In the genomic region with DNA sequence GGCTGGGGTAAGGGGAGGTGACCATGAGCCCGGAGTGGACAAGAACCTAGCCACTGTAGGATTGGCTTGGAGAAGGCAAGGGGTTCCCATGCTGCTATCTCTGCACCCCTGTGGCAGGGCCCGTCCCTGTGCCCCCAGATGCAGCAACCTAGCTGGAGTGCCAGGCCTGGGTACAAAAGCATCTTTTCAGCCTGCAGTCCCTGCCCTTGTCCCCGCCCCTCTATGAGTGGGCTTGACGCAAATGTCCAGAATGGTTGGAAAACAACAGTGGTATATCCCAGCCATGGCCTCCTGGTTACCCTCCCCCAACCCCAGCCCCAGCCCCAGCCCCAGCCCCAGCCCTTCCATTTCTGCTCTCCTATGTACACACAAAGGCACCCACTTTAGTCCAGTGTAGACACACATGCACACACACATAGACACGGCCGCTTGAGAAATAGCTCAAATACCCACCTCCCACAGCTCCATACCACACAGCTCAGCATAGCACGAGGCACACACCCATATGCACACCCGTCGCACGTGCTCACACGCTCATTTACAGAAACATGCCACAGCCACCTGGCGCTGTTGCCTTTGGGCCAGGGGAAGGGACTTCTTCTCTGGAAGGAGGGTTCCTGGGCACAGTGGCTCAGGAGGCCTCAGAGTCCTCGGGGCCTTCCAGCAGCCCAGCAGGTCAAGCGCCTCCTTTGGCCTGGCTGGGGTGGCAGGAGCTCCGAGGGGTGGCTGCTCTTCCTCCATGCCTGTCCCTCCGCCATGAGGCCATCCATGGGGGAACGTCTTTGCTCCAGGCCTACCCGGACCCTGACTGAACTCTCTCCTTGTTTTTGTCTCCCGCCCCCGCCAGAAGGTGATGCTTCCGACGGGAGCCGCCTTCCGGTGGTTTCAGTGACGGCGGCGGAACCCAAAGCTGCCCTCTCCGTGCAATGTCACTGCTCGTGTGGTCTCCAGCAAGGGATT, we compare ENCODE assay signal across 13 cellular contexts. TPM values are rescaled to one million over a fixed set of nuclear protein-coding genes. Genes with fewer than 3 reads are reported as not detected.
A peak's percentile ranks its signal among the peaks of the same experiment; 100 is the strongest.
DNase-seq lines count a peak whose midpoint lies in the region; ATAC-seq lines count a peak whose summit lies in the region.
"Had no signal": no experiment of that assay in that cellular context is flagged by ENCODE, and none has a peak within 500 bp of the region (broad histone marks: within the 10 kb centered on the region; RNA-seq: fewer than 3 reads in every experiment).

No MANE protein-coding gene starts in this region.

- H3K27me3 Mint-ChIP-seq in naive B cell, result no peaks in the 10 kb centered on the region
- H3K27me3 Mint-ChIP-seq in stimulated activated memory B cell treated with anti-CD40 and anti-IgM and Interleukin-4, amounts not matched to agents 10 μg/mL and 1 μg/mL and 100 μg/mL, for 72 hours, result no peaks in the 10 kb centered on the region
- H3K27me3 Mint-ChIP-seq in T-helper 2 cell treated with Interferon-gamma antibody and Interleukin-4, amounts not matched to agents 5 μg/mL and 100 μg/mL, for 36 hours (ENCODE audit: low read depth), result peaks cover 8% of the 10 kb centered on the region

- peaks cover 6 to 41% of the 10 kb centered on the region in 2 donors for H3K36me3 Mint-ChIP-seq in naive B cell
- peaks cover 56% of the 10 kb centered on the region for H3K36me3 Mint-ChIP-seq in stimulated activated memory B cell treated with anti-CD40 and anti-IgM and Interleukin-4, amounts not matched to agents 10 μg/mL and 1 μg/mL and 100 μg/mL, for 72 hours
- H3K36me3 Mint-ChIP-seq in T-helper 2 cell treated with Interferon-gamma antibody and Interleukin-4, amounts not matched to agents 5 μg/mL and 100 μg/mL, for 36 hours (ENCODE audit: low read depth), result no peaks in the 10 kb centered on the region
- H3K36me3 Mint-ChIP-seq: activated naive CD4-positive, alpha-beta T cell treated with anti-CD3 and anti-CD28 coated beads, Interleukin-2, amount 50 U/mL, for 72 hours had no signal

- peak overlapping the region; percentile 99 for H3K27ac ChIP-seq in cingulate gyrus (ENCODE audit: low read depth, low read length)

- H3K9me3 Mint-ChIP-seq in naive B cell, result no peaks in the 10 kb centered on the region
- H3K9me3 Mint-ChIP-seq in stimulated activated memory B cell treated with anti-CD40 and anti-IgM and Interleukin-4, amounts not matched to agents 10 μg/mL and 1 μg/mL and 100 μg/mL, for 72 hours, result no peaks in the 10 kb centered on the region
- no peaks in the 10 kb centered on the region for H3K9me3 Mint-ChIP-seq in T-helper 2 cell treated with Interferon-gamma antibody and Interleukin-4, amounts not matched to agents 5 μg/mL and 100 μg/mL, for 36 hours
- H3K9me3 Mint-ChIP-seq: activated naive CD4-positive, alpha-beta T cell treated with anti-CD3 and anti-CD28 coated beads, Interleukin-2, amount 50 U/mL, for 72 hours had no signal

- H3K4me1 Mint-ChIP-seq in naive B cell, result peaks cover 51 to 67% (median 62%) of the 10 kb centered on the region in 3 donors
- H3K4me1 Mint-ChIP-seq in stimulated activated memory B cell treated with anti-CD40 and anti-IgM and Interleukin-4, amounts not matched to agents 10 μg/mL and 1 μg/mL and 100 μg/mL, for 72 hours, result peaks cover 76% of the 10 kb centered on the region
- H3K4me1 Mint-ChIP-seq in T-helper 2 cell treated with Interferon-gamma antibody and Interleukin-4, amounts not matched to agents 5 μg/mL and 100 μg/mL, for 36 hours (ENCODE audit: low read depth), result peaks cover 2% of the 10 kb centered on the region

- peak overlapping the region in 4 of 6 donors; percentile 15 to 87 (median 61) for H3K27ac Mint-ChIP-seq in naive B cell
- peak overlapping the region; percentile 83 for H3K27ac Mint-ChIP-seq in stimulated activated memory B cell treated with anti-CD40 and anti-IgM and Interleukin-4, amounts not matched to agents 10 μg/mL and 1 μg/mL and 100 μg/mL, for 72 hours
- H3K27ac Mint-ChIP-seq in T-helper 2 cell treated with Interferon-gamma antibody and Interleukin-4, amounts not matched to agents 5 μg/mL and 100 μg/mL, for 36 hours, result no peak overlapping the region
- H3K27ac Mint-ChIP-seq: activated naive CD4-positive, alpha-beta T cell treated with anti-CD3 and anti-CD28 coated beads, Interleukin-2, amount 50 U/mL, for 72 hours had no signal

- no peak for ATAC-seq in naive B cell (ENCODE audit: low read depth in 2 of 2)
- ATAC-seq in stimulated activated memory B cell treated with anti-CD40 and anti-IgM and Interleukin-4, amounts not matched to agents 10 μg/mL and 1 μg/mL and 100 μg/mL, for 72 hours, result no peak
- ATAC-seq: activated naive CD4-positive, alpha-beta T cell treated with anti-CD3 and anti-CD28 coated beads, Interleukin-2, amount 50 U/mL, for 72 hours; Right ventricle myocardium inferior had no signal

- peaks cover 4% of the 10 kb centered on the region for H3K36me3 ChIP-seq in H7 (replicated peaks; ENCODE audit: control insufficient read depth, insufficient read depth, low read length)

- H3K27me3 ChIP-seq in H7 (ENCODE audit: control insufficient read depth, insufficient read depth, low read length), result no peaks in the 10 kb centered on the region
- H3K27me3 ChIP-seq: spleen, stomach had no signal

- H3K4me3 Mint-ChIP-seq in naive B cell, result peak overlapping the region in 2 of 8 donors; percentile 9 to 12
- H3K4me3 Mint-ChIP-seq in stimulated activated memory B cell treated with anti-CD40 and anti-IgM and Interleukin-4, amounts not matched to agents 10 μg/mL and 1 μg/mL and 100 μg/mL, for 72 hours, result no peak overlapping the region
- H3K4me3 Mint-ChIP-seq in T-helper 2 cell treated with Interferon-gamma antibody and Interleukin-4, amounts not matched to agents 5 μg/mL and 100 μg/mL, for 36 hours, result no peak overlapping the region

- H3K4me3 ChIP-seq in H7 (ENCODE audit: insufficient read depth, low read depth, low read length), result no peak overlapping the region
- H3K4me3 ChIP-seq: lung, spleen, stomach had no signal

- DNase-seq in H7 (peak; percentile 84), naive B cell (no peak), activated gamma-delta T cell treated with Interleukin-2 at 50 U/mL for 16 hours (no peak)
- no peak for DNase-seq in activated T-cell treated with anti-CD3 and anti-CD28 coated beads, Interleukin-2, amount 50 U/mL, for 1 hour
- no peak for DNase-seq in T-helper 2 cell treated with Interferon-gamma antibody and Interleukin-4, amounts not matched to agents 5 μg/mL and 100 μg/mL, for 36 hours (ENCODE audit: low spot score)
- DNase-seq: NCI-H345, spleen, stomach had no signal

RNA-seq across cellular contexts. Expression of a gene that starts 34.1 kb away (rescaled TPM):
- total RNA-seq in H7 (2014; rRNA removed; shearing (Covaris generic)), result 150 and 154 TPM in 2 replicates
- 100 to 1,000 TPM; 351 to 547 (median 399) TPM for polyA plus RNA-seq in naive B cell (ENCODE audit: low read depth in 6 of 6)
